ENCODE assay signal across 28 cellular contexts in genomic region chr17:33225509-33225908, GRCh38.
"Had no signal": no experiment of that assay in that cellular context is flagged by ENCODE, and none has a peak within 500 bp of the region (broad histone marks: within the 10 kb centered on the region; RNA-seq: fewer than 3 reads in every experiment).

No MANE protein-coding gene starts in this region.

- H3K27me3 ChIP-seq: ascending aorta, brain microvascular endothelial cell, cardiac muscle cell, Peyer's patch had no signal

- ATAC-seq: activated CD8-positive, alpha-beta memory T cell treated with anti-CD3 and anti-CD28 coated beads, Interleukin-2, amount 10 ng/mL, durations not matched to agents 7 days and 5 days; activated naive CD4-positive, alpha-beta T cell treated with anti-CD3 and anti-CD28 coated beads, Interleukin-2, amount 50 U/mL, for 72 hours; activated naive CD8-positive, alpha-beta T cell treated with anti-CD3 and anti-CD28 coated beads, Interleukin-2, amount 50 U/mL, for 24 hours; activated T-cell treated with anti-CD3 and anti-CD28 coated beads, Interleukin-2, amount 50 U/mL, for 4 hours; T-helper 17 cell had no signal

- H3K4me3 ChIP-seq: ascending aorta, cardiac muscle cell, Peyer's patch had no signal

- H3K9me3 ChIP-seq: ascending aorta, Peyer's patch had no signal

- H3K36me3 ChIP-seq: ascending aorta, brain microvascular endothelial cell, cardiac muscle cell, Peyer's patch had no signal

- H3K27ac ChIP-seq: ascending aorta, brain microvascular endothelial cell, cardiac muscle cell, KMS-11, Peyer's patch, RWPE1 had no signal

- DNase-seq: activated B cell treated with CpG ODN at 0.5 μM for 24 hours; activated CD4-positive, alpha-beta T cell treated with anti-CD3 and anti-CD28 coated beads for 1 hour; activated CD4-positive, alpha-beta T cell treated with anti-CD3 and anti-CD28 coated beads, Interleukin-2, amount 10 ng/mL, durations not matched to agents 24 days and 14 days; activated CD4-positive, alpha-beta T cell treated with anti-CD3 and anti-CD28 coated beads, Interleukin-2, amount 50 U/mL, for 48 hours; activated CD8-positive, alpha-beta memory T cell treated with anti-CD3 and anti-CD28 coated beads, Interleukin-2, amount 10 ng/mL, durations not matched to agents 7 days and 5 days; activated effector memory CD4-positive, alpha-beta T cell treated with anti-CD3 and anti-CD28 coated beads, Interleukin-2, amount 50 U/mL, for 16 hours; activated naive CD4-positive, alpha-beta T cell treated with Interleukin-2 at 50 U/mL for 16 hours; activated naive CD8-positive, alpha-beta T cell treated with anti-CD3 and anti-CD28 coated beads, Interleukin-2, amount 50 U/mL, for 24 hours; activated T-cell treated with anti-CD3 and anti-CD28 coated beads, Interleukin-2, amount 50 U/mL, for 4 hours; amniotic stem cell; brain microvascular endothelial cell; NCI-H1092; NCI-H1417; NCI-H1930; NCI-H2171; NCI-H2227 treated with DMSO at 0.1 percent for 48 hours; NCI-H446 treated with DMSO at 0.1 percent for 48 hours; NCI-H524 treated with DMSO at 0.1 percent for 48 hours; NCI-H748 treated with DMSO at 0.1 percent for 48 hours; Peyer's patch; SHP77 treated with DMSO at 0.1 percent for 48 hours; T-helper 17 cell; T-helper 9 cell had no signal

- H3K4me1 ChIP-seq: ascending aorta, Peyer's patch had no signal
